In the genomic region with DNA sequence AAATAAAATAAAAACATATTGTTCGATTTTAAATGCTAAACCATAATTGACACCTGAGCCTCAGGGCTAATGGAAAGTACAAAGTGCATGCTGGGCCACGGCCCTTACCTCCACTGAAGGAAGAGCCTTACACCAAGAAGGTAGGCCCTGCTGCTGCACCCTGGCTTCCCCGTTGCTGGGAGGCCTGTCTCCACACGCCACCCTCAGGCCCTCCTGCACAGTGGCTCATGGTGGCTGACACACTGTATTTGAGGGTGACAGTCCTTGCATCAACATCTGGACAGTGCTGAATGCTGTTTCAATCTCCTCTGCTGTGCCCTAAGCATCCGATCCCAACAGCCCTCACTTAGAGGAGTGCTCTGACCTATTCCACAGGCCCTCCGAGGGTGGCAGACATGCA, we compare ENCODE assay signal across 17 cellular contexts. TPM values are rescaled to one million over a fixed set of nuclear protein-coding genes. Genes with fewer than 3 reads are reported as not detected.
DNase-seq lines count a peak whose midpoint lies in the region; ATAC-seq and TF ChIP-seq lines count a peak whose summit lies in the region.
"Had no signal": no experiment of that assay in that cellular context is flagged by ENCODE, and none has a peak within 500 bp of the region (broad histone marks: within the 10 kb centered on the region; RNA-seq: fewer than 3 reads in every experiment).

No MANE protein-coding gene starts in this region.

- CTCF ChIA-PET in activated naive CD4-positive, alpha-beta T cell treated with anti-CD3 and anti-CD28 coated beads, Interleukin-2, amount 10 ng/mL, durations not matched to agents 7 days and 5 days (lab: Charles Lee), result no interaction called here

- H3K4me1 Mint-ChIP-seq in activated naive CD4-positive, alpha-beta T cell treated with anti-CD3 and anti-CD28 coated beads, Interleukin-2, amount 10 ng/mL, durations not matched to agents 7 days and 5 days, result peaks cover 40% of the 10 kb centered on the region

- peak overlapping the region; percentile 13 for H3K27ac Mint-ChIP-seq in activated naive CD4-positive, alpha-beta T cell treated with anti-CD3 and anti-CD28 coated beads, Interleukin-2, amount 10 ng/mL, durations not matched to agents 7 days and 5 days

- H3K27me3 Mint-ChIP-seq in activated naive CD4-positive, alpha-beta T cell treated with anti-CD3 and anti-CD28 coated beads, Interleukin-2, amount 10 ng/mL, durations not matched to agents 7 days and 5 days, result no peaks in the 10 kb centered on the region
- H3K27me3 Mint-ChIP-seq: CD4-positive, alpha-beta memory T cell had no signal

- peaks cover 6% of the 10 kb centered on the region for H3K36me3 Mint-ChIP-seq in activated naive CD4-positive, alpha-beta T cell treated with anti-CD3 and anti-CD28 coated beads, Interleukin-2, amount 10 ng/mL, durations not matched to agents 7 days and 5 days
- H3K36me3 Mint-ChIP-seq: CD4-positive, alpha-beta memory T cell had no signal

- H3K9me3 Mint-ChIP-seq in activated naive CD4-positive, alpha-beta T cell treated with anti-CD3 and anti-CD28 coated beads, Interleukin-2, amount 10 ng/mL, durations not matched to agents 7 days and 5 days, result peaks cover 2% of the 10 kb centered on the region

- TF ChIP-seq POLR2A in NB4 (IDR thresholded peaks at IDR 0.05; ENCODE audit: extremely low read depth, insufficient read length), result no peak

- H3K4me3 ChIP-seq in NB4 (ENCODE audit: low read depth, low read length), result no peak overlapping the region
- H3K4me3 ChIP-seq: HAP-1, SK-N-MC had no signal

- no peak for TF ChIP-seq CTCF in NB4 (IDR thresholded peaks at IDR 0.05; ENCODE audit: low read depth, low read length)

- ATAC-seq in esophagus mucosa, result peak; percentile 7
- ATAC-seq: Right ventricle myocardium inferior had no signal

- DNase-seq in activated naive CD4-positive, alpha-beta T cell treated with anti-CD3 and anti-CD28 coated beads, Interleukin-2, amount 10 ng/mL, durations not matched to agents 7 days and 5 days, result no peak
- DNase-seq in activated naive CD4-positive, alpha-beta T cell treated with Interleukin-2 at 50 U/mL for 16 hours, result no peak
- DNase-seq in NB4 (ENCODE audit: low read depth), result peak; percentile 27
- DNase-seq in inferior parietal cortex (ENCODE audit: extremely low spot score), result no peak
- no peak for DNase-seq in amygdala (lab: John Stamatoyannopoulos, UW)
- no peak for DNase-seq in NCI-H2081 (lab: John Stamatoyannopoulos, UW)
- DNase-seq: CD4-positive, alpha-beta memory T cell; EL; IMR-90; NCI-H1048; NCI-H1694; NCI-H69 had no signal

- no peak overlapping the region for H3K4me3 Mint-ChIP-seq in activated naive CD4-positive, alpha-beta T cell treated with anti-CD3 and anti-CD28 coated beads, Interleukin-2, amount 10 ng/mL, durations not matched to agents 7 days and 5 days

RNA-seq across cellular contexts. Expression of a gene that starts 39.3 kb away (rescaled TPM):
- 4.8 TPM for total RNA-seq in esophagus mucosa
- total RNA-seq: A673, IMR-90 had no signal
